21 cellular contexts compared by ENCODE assay signal in the genomic region with DNA sequence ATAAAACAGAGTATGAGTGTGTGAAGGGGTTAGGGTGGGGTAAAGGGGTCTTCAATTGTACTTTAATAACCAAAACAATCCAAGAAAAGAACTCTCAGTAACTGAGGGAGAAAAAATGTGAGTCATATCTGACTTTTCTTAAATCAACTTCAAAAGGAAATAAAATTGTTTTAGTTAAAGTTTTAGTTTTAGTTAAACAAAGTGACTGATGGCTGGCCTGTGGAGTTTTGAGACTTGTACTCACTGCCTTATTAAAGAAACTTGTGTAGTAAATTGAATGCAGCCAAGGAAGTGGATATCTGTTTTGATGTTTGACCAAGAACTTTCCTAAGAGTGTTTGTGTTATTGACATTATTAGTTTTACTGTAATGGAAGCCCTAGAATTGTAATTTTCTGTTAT.
"Had no signal": no experiment of that assay in that cellular context is flagged by ENCODE, and none has a peak within 500 bp of the region (broad histone marks: within the 10 kb centered on the region; RNA-seq: fewer than 3 reads in every experiment).

No MANE protein-coding gene starts in this region.

- H3K27ac ChIP-seq: coronary artery, esophagus muscularis mucosa, neural progenitor cell, parathyroid adenoma, right lobe of liver, suprapubic skin, transverse colon, upper lobe of right lung, uterus had no signal

- H3K27me3 ChIP-seq: esophagus muscularis mucosa, neural progenitor cell, right lobe of liver, suprapubic skin, transverse colon, upper lobe of right lung, uterus had no signal

- H2AFZ ChIP-seq: neural progenitor cell, parathyroid adenoma had no signal

- DNase-seq: dermis blood vessel endothelial cell; effector memory CD4-positive, alpha-beta T cell; kidney; midbrain; naive thymus-derived CD4-positive, alpha-beta T cell; right lobe of liver; small intestine; stimulated activated CD4-positive, alpha-beta T cell treated with anti-CD3 and anti-CD28 coated beads, Interleukin-15, amount 100 ng/mL, for 24 hours; stimulated activated CD4-positive, alpha-beta T cell treated with anti-CD3 and anti-CD28 coated beads, Interleukin-2, amount 100 ng/mL, for 48 hours; stimulated activated naive B cell treated with anti-CD40 and anti-IgM and Interleukin-4, amounts not matched to agents 10 μg/mL and 1 μg/mL and 100 μg/mL, for 72 hours; stimulated activated naive CD8-positive, alpha-beta T cell treated with anti-CD3 and anti-CD28 coated beads, Interleukin-15, amount 100 ng/mL, for 72 hours; transverse colon; upper lobe of right lung; uterus had no signal

- H3K9me3 ChIP-seq: esophagus muscularis mucosa, right lobe of liver, suprapubic skin, transverse colon, upper lobe of right lung, uterus had no signal

- H3K9ac ChIP-seq: neural progenitor cell, parathyroid adenoma had no signal

- H3K4me1 ChIP-seq: neural progenitor cell, parathyroid adenoma, right lobe of liver, suprapubic skin, transverse colon, upper lobe of right lung, uterus had no signal

- H3K36me3 ChIP-seq: esophagus muscularis mucosa, neural progenitor cell, right lobe of liver, suprapubic skin, transverse colon, upper lobe of right lung, uterus had no signal

- H3K4me3 ChIP-seq: coronary artery, esophagus muscularis mucosa, lung, neural progenitor cell, right lobe of liver, suprapubic skin, transverse colon, upper lobe of right lung, uterus had no signal

- H3K4me2 ChIP-seq: neural progenitor cell had no signal

- ATAC-seq: left lobe of liver; naive thymus-derived CD4-positive, alpha-beta T cell; right lobe of liver; stimulated activated naive B cell treated with anti-CD40 and anti-IgM and Interleukin-4, amounts not matched to agents 10 μg/mL and 1 μg/mL and 100 μg/mL, for 72 hours; stimulated activated naive CD8-positive, alpha-beta T cell treated with anti-CD3 and anti-CD28 coated beads, Interleukin-15, amount 100 ng/mL, for 72 hours; upper lobe of right lung had no signal
